Comparison of ENCODE assay signal across 17 cellular contexts in genomic region chr7:103504505-103505135, GRCh38. TPM values are rescaled to one million over a fixed set of nuclear protein-coding genes. Genes with fewer than 3 reads are reported as not detected.
A peak's percentile ranks its signal among the peaks of the same experiment; 100 is the strongest.
DNase-seq lines count a peak whose midpoint lies in the region; ATAC-seq and TF ChIP-seq lines count a peak whose summit lies in the region.
"Had no signal": no experiment of that assay in that cellular context is flagged by ENCODE, and none has a peak within 500 bp of the region (broad histone marks: within the 10 kb centered on the region; RNA-seq: fewer than 3 reads in every experiment).

No MANE protein-coding gene starts in this region.

- no peak overlapping the region for H3K4me3 Mint-ChIP-seq in activated CD4-positive, alpha-beta memory T cell treated with anti-CD3 and anti-CD28 coated beads, Interleukin-2, amount 10 ng/mL, durations not matched to agents 7 days and 5 days
- H3K4me3 Mint-ChIP-seq: CD8-positive, alpha-beta memory T cell had no signal

- H3K27me3 Mint-ChIP-seq in activated CD4-positive, alpha-beta memory T cell treated with anti-CD3 and anti-CD28 coated beads, Interleukin-2, amount 10 ng/mL, durations not matched to agents 7 days and 5 days = peaks cover 20% of the 10 kb centered on the region

- POLR2A ChIA-PET in activated CD4-positive, alpha-beta memory T cell treated with anti-CD3 and anti-CD28 coated beads, Interleukin-2, amount 10 ng/mL, durations not matched to agents 7 days and 5 days (lab: Charles Lee) = no interaction called here

- TF ChIP-seq POLR2A in GM18505 (IDR thresholded peaks at IDR 0.05; ENCODE audit: borderline replicate concordance, extremely low read depth, insufficient read depth, insufficient read length) = no peak

- CTCF ChIA-PET in activated CD4-positive, alpha-beta memory T cell treated with anti-CD3 and anti-CD28 coated beads, Interleukin-2, amount 10 ng/mL, durations not matched to agents 7 days and 5 days (lab: Charles Lee) = no interaction called here

- DNase-seq in G401 (ENCODE audit: low spot score) = peak; percentile 37
- peak; percentile 60 for DNase-seq in HT-29 (ENCODE audit: low spot score)
- peak; percentile 36 for DNase-seq in OCI-M2 (lab: John Stamatoyannopoulos, UW; ENCODE audit: unreplicated experiment)
- no peak for DNase-seq in left colon
- no peak for DNase-seq in Ammon's horn (ENCODE audit: low spot score)
- no peak for DNase-seq in activated CD4-positive, alpha-beta memory T cell treated with anti-CD3 and anti-CD28 coated beads, Interleukin-2, amount 10 ng/mL, durations not matched to agents 7 days and 5 days
- DNase-seq: CD8-positive, alpha-beta memory T cell; EL; GOT3; Kasumi-1; NCI-H1436; NCI-H345; Peyer's patch; Right ventricle myocardium superior; T-helper 2 cell had no signal

- H3K4me1 Mint-ChIP-seq in activated CD4-positive, alpha-beta memory T cell treated with anti-CD3 and anti-CD28 coated beads, Interleukin-2, amount 10 ng/mL, durations not matched to agents 7 days and 5 days = no peaks in the 10 kb centered on the region
- H3K4me1 Mint-ChIP-seq: CD8-positive, alpha-beta memory T cell had no signal

- ATAC-seq in left colon (peak; percentile 39), GM18505 (IDR thresholded peaks at IDR 0.05; ENCODE audit: unreplicated experiment) (no peak)
- ATAC-seq: GM12878 had no signal

- H3K36me3 Mint-ChIP-seq in activated CD4-positive, alpha-beta memory T cell treated with anti-CD3 and anti-CD28 coated beads, Interleukin-2, amount 10 ng/mL, durations not matched to agents 7 days and 5 days (ENCODE audit: low read depth) = no peaks in the 10 kb centered on the region
- H3K36me3 Mint-ChIP-seq: CD8-positive, alpha-beta memory T cell had no signal

- H3K27ac Mint-ChIP-seq in activated CD4-positive, alpha-beta memory T cell treated with anti-CD3 and anti-CD28 coated beads, Interleukin-2, amount 10 ng/mL, durations not matched to agents 7 days and 5 days = no peak overlapping the region
- H3K27ac Mint-ChIP-seq: CD8-positive, alpha-beta memory T cell had no signal

- no peaks in the 10 kb centered on the region for H3K9me3 Mint-ChIP-seq in activated CD4-positive, alpha-beta memory T cell treated with anti-CD3 and anti-CD28 coated beads, Interleukin-2, amount 10 ng/mL, durations not matched to agents 7 days and 5 days

- intact Hi-C loops in left colon (cut with DNase I, micrococcal nuclease) = no loop called here

- in situ Hi-C loops in G401 (cut with HindIII; ENCODE audit: low sequenced_read_pairs) = no loop called here

RNA-seq across cellular contexts. Expression of gene SLC26A5, which starts 58.6 kb away (rescaled TPM):
- total RNA-seq in G401 (2014; rRNA removed; shearing (Covaris generic)) = not detected in 2 replicates
- not detected in 2 replicates for total RNA-seq in HT-29 (2014; rRNA removed; shearing (Covaris generic))
- under 1 TPM in 1 of 2 donors, not detected in 1; 0.22 TPM for total RNA-seq in left colon
- not detected for total RNA-seq in activated CD4-positive, alpha-beta memory T cell treated with anti-CD3 and anti-CD28 coated beads, Interleukin-2, amount 10 ng/mL, durations not matched to agents 7 days and 5 days
- total RNA-seq: CD8-positive, alpha-beta memory T cell; GM12878; Right ventricle myocardium superior had no signal

Comparison
In these comparisons a context has a peak if more than half of its experiments do, and no peak if none do; other contexts are left out.
1. DNase-seq: peak in G401 (single experiment), HT-29 (single experiment) and OCI-M2 (single experiment); none in left colon (0 of 2), Ammon's horn (single experiment) and activated CD4-positive, alpha-beta memory T cell treated with anti-CD3 and anti-CD28 coated beads, Interleukin-2, amount 10 ng/mL, durations not matched to agents 7 days and 5 days (single experiment).